In genomic region chr19:58334691-58335249, GRCh38 we compare ENCODE assay signal across 26 cellular contexts.
"Had no signal": no experiment of that assay in that cellular context is flagged by ENCODE, and none has a peak within 500 bp of the region (broad histone marks: within the 10 kb centered on the region; RNA-seq: fewer than 3 reads in every experiment).

No MANE protein-coding gene starts in this region.

- ATAC-seq: esophagus mucosa; gastrocnemius medialis; left cardiac atrium; left lung; naive thymus-derived CD4-positive, alpha-beta T cell; right lobe of liver; stimulated activated naive CD8-positive, alpha-beta T cell treated with anti-CD3 and anti-CD28 coated beads, Interleukin-15, amount 100 ng/mL, for 72 hours had no signal

- DNase-seq: colonic mucosa; effector CD8-positive, alpha-beta T cell; endodermal cell; foreskin fibroblast; gastrocnemius medialis; head of caudate nucleus; left cardiac atrium; left lung; mammary epithelial cell; mesendoderm; midbrain; naive thymus-derived CD4-positive, alpha-beta T cell; occipital lobe; ovary; right lobe of liver; stimulated activated CD4-positive, alpha-beta T cell treated with anti-CD3 and anti-CD28 coated beads, Interleukin-12 subunit alpha, Interleukin-12 subunit beta, amount 100 ng/mL, for 4 hours; stimulated activated CD4-positive, alpha-beta T cell treated with anti-CD3 and anti-CD28 coated beads, Interleukin-1b, Interleukin-23, amount 100 ng/mL, for 48 hours; stimulated activated CD4-positive, alpha-beta T cell treated with anti-CD3 and anti-CD28 coated beads, Interleukin-4, amount 100 ng/mL, for 1 hour; stimulated activated CD8-positive, alpha-beta memory T cell treated with anti-CD3 and anti-CD28 coated beads, Interleukin-4, amount 100 ng/mL, for 48 hours; stimulated activated naive CD4-positive, alpha-beta T cell; stimulated activated naive CD8-positive, alpha-beta T cell treated with anti-CD3 and anti-CD28 coated beads, Interleukin-15, amount 100 ng/mL, for 72 hours; thyroid gland; trophoblast cell had no signal

- H3K36me3 ChIP-seq: colonic mucosa, ovary had no signal

- H3K4me3 ChIP-seq: colonic mucosa, gastrocnemius medialis, left lung, ovary, right lobe of liver, smooth muscle cell, thyroid gland had no signal

- H3K27ac ChIP-seq: colonic mucosa, epithelial cell of prostate, gastrocnemius medialis, left lung, ovary, thyroid gland had no signal

- H3K9me3 ChIP-seq: colonic mucosa, gastrocnemius medialis, left lung, right lobe of liver, thyroid gland had no signal

- H3K27me3 ChIP-seq: colonic mucosa, gastrocnemius medialis, left lung, ovary, right lobe of liver, thyroid gland had no signal

- H3K4me1 ChIP-seq: colonic mucosa, gastrocnemius medialis, left lung, thyroid gland had no signal
